In genomic region chr4:96009720-96010119, GRCh38 we compare ENCODE assay signal across 24 cellular contexts.
DNase-seq lines count a peak whose midpoint lies in the region; ATAC-seq and TF ChIP-seq lines count a peak whose summit lies in the region.
"Had no signal": no experiment of that assay in that cellular context is flagged by ENCODE, and none has a peak within 500 bp of the region (broad histone marks: within the 10 kb centered on the region; RNA-seq: fewer than 3 reads in every experiment).

No MANE protein-coding gene starts in this region.

- H3K27me3 ChIP-seq in PC-3 (ENCODE audit: low read length) (no peaks in the 10 kb centered on the region), mammary epithelial cell (ENCODE audit: insufficient read depth, low read length) (no peaks in the 10 kb centered on the region)
- H3K27me3 ChIP-seq: BE2C, left lung, MG63, SJSA1, thyroid gland had no signal

- H3K79me2 ChIP-seq in PC-3 (ENCODE audit: low read length) (no peaks in the 10 kb centered on the region), mammary epithelial cell (ENCODE audit: insufficient read depth, low read length) (no peaks in the 10 kb centered on the region)

- H3K9me2 ChIP-seq in PC-3 (replicated peaks; ENCODE audit: low read length): no peaks in the 10 kb centered on the region

- CTCF ChIA-PET in PC-3 (lab: Charles Lee): no interaction called here
- CTCF ChIA-PET in mammary epithelial cell (lab: Charles Lee; ENCODE audit: low non-redundant PET): no interaction called here

- no peak for ATAC-seq in PC-3
- no peak for ATAC-seq in GM21447 (IDR thresholded peaks at IDR 0.05; ENCODE audit: unreplicated experiment)
- no peak for ATAC-seq in omental fat pad (ENCODE audit: low FRiP score)
- ATAC-seq: left lung; stimulated activated naive CD8-positive, alpha-beta T cell treated with anti-CD3 and anti-CD28 coated beads, Interleukin-15, Interleukin-2, amounts not matched to agents 100 U/mL and 50 U/mL, for 24 hours; T-helper 17 cell had no signal

- H4K20me1 ChIP-seq in PC-3 (ENCODE audit: low read length) (no peaks in the 10 kb centered on the region), mammary epithelial cell (ENCODE audit: insufficient read depth, low read length) (no peaks in the 10 kb centered on the region)

- intact Hi-C loops in PC-3 (cut with micrococcal nuclease) (no loop called here), mammary epithelial cell (cut with micrococcal nuclease) (no loop called here)

- H3K4me3 ChIP-seq in PC-3 (ENCODE audit: low read length) (no peak overlapping the region), mammary epithelial cell (replicated peaks in 1 of 3; ENCODE audit: insufficient read depth in 1 of 3, low read depth in 2 of 3, low read length in 3 of 3) (no peak overlapping the region)
- H3K4me3 ChIP-seq: left lung, MG63, SJSA1, skin epidermis, thyroid gland had no signal

- H3K4me2 ChIP-seq in PC-3 (ENCODE audit: low read length) (no peak overlapping the region), mammary epithelial cell (ENCODE audit: insufficient read depth, low read depth, low read length) (no peak overlapping the region)

- H2AFZ ChIP-seq in PC-3 (ENCODE audit: low read length): no peak overlapping the region
- H2AFZ ChIP-seq in mammary epithelial cell (ENCODE audit: low read depth, low read length): no peak overlapping the region

- POLR2A ChIA-PET in PC-3 (lab: Charles Lee; ENCODE audit: unreplicated experiment): no interaction called here

- H3K9me3 ChIP-seq in PC-3 (ENCODE audit: low read length): no peaks in the 10 kb centered on the region
- no peaks in the 10 kb centered on the region for H3K9me3 ChIP-seq in mammary epithelial cell (replicated peaks; ENCODE audit: insufficient read depth, low read length)
- H3K9me3 ChIP-seq: BE2C, MG63, SJSA1, thyroid gland had no signal

- no peak overlapping the region for H3K9ac ChIP-seq in PC-3 (ENCODE audit: low read length)
- H3K9ac ChIP-seq in mammary epithelial cell (ENCODE audit: insufficient read depth, low read length): no peak overlapping the region

- DNase-seq in PC-3 (peak; percentile 59), mammary epithelial cell (peak; percentile 24), glomerular endothelial cell (ENCODE audit: extremely low read depth, low read depth, low spot score) (peak; percentile 14), NCI-H1092 (lab: John Stamatoyannopoulos, UW) (no peak), omental fat pad (ENCODE audit: low spot score) (no peak), HuH-7.5 (ENCODE audit: low spot score) (no peak)
- DNase-seq: activated CD8-positive, alpha-beta memory T cell treated with anti-CD3 and anti-CD28 coated beads, Interleukin-2, amount 50 U/mL, for 4 hours; activated naive CD8-positive, alpha-beta T cell treated with anti-CD3 and anti-CD28 coated beads, Interleukin-2, amount 10 ng/mL, durations not matched to agents 7 days and 5 days; BE2C; left lung; MG63; NCI-H146; NCI-H2171; NCI-H748 treated with DMSO at 0.1 percent for 48 hours; nephron progenitor cell; OCI-M1; posterior cingulate gyrus; stimulated activated CD4-positive, alpha-beta T cell treated with anti-CD3 and anti-CD28 coated beads, Interleukin-2, amount 100 ng/mL, for 48 hours; stimulated activated naive CD8-positive, alpha-beta T cell treated with anti-CD3 and anti-CD28 coated beads, Interleukin-15, Interleukin-2, amounts not matched to agents 100 U/mL and 50 U/mL, for 24 hours; T-helper 17 cell; thyroid gland had no signal

- no peak for TF ChIP-seq CTCF in PC-3 (conservative IDR thresholded peaks at IDR 0.05; ENCODE audit: low read depth, low read length)
- no peak for TF ChIP-seq CTCF in mammary epithelial cell (conservative IDR thresholded peaks at IDR 0.05 in 1 of 2, IDR thresholded peaks at IDR 0.05 in 1 of 2; ENCODE audit: extremely low read depth in 1 of 2, insufficient read depth in 1 of 2, low read depth in 1 of 2, low read length in 2 of 2)
- TF ChIP-seq CTCF in omental fat pad (IDR thresholded peaks at IDR 0.05): no peak

- BruUV-seq in PC-3 (replicated peaks; lab: Mats Ljungman, UMichigan) (no TSS peak), mammary epithelial cell (replicated peaks; lab: Mats Ljungman, UMichigan) (no TSS peak)

- no peaks in the 10 kb centered on the region for H3K4me1 ChIP-seq in PC-3 (ENCODE audit: insufficient read depth, low read length)
- no peaks in the 10 kb centered on the region for H3K4me1 ChIP-seq in mammary epithelial cell (ENCODE audit: insufficient read depth, low read length)
- H3K4me1 ChIP-seq: BE2C, left lung, SJSA1, thyroid gland had no signal

- dilution Hi-C loops in mammary epithelial cell (cut with HindIII; ENCODE audit: low sequenced_read_pairs): no loop called here

- no peaks in the 10 kb centered on the region for H3K36me3 ChIP-seq in PC-3 (ENCODE audit: low read depth, low read length)
- H3K36me3 ChIP-seq in mammary epithelial cell (ENCODE audit: insufficient read depth, low read length): no peaks in the 10 kb centered on the region
- H3K36me3 ChIP-seq: BE2C, left lung, MG63, SJSA1, thyroid gland had no signal

- H3K27ac ChIP-seq in PC-3 (ENCODE audit: low read length) (no peak overlapping the region), mammary epithelial cell (ENCODE audit: insufficient read depth, low read depth, low read length) (no peak overlapping the region)
- H3K27ac ChIP-seq: left lung, SJSA1, skin epidermis, thyroid gland had no signal

- H3F3A ChIP-seq in PC-3 (ENCODE audit: low read length, unreplicated experiment): no peaks in the 10 kb centered on the region

- in situ Hi-C loops in mammary epithelial cell (cut with MboI; ENCODE audit: low sequenced_read_pairs in 2 of 2): no loop called here

Comparison
In these comparisons a context has a peak if more than half of its experiments do, and no peak if none do; other contexts are left out.
1. DNase-seq: peak in PC-3 (single experiment), mammary epithelial cell (single experiment) and glomerular endothelial cell (single experiment); none in NCI-H1092 (single experiment), omental fat pad (single experiment) and HuH-7.5 (single experiment).